10 cellular contexts compared by ENCODE assay signal in genomic region chr1:200877839-200878551, GRCh38. TPM values are rescaled to one million over a fixed set of nuclear protein-coding genes. Genes with fewer than 3 reads are reported as not detected.
DNase-seq lines count a peak whose midpoint lies in the region; ATAC-seq, FAIRE-seq and TF ChIP-seq lines count a peak whose summit lies in the region.
"Had no signal": no experiment of that assay in that cellular context is flagged by ENCODE, and none has a peak within 500 bp of the region (broad histone marks: within the 10 kb centered on the region; RNA-seq: fewer than 3 reads in every experiment).

No MANE protein-coding gene starts in this region.

- no peak overlapping the region for H3K27ac ChIP-seq in testis

- peak; percentile 86 for ATAC-seq in HG02588 (IDR thresholded peaks at IDR 0.05; ENCODE audit: unreplicated experiment)
- peak in 2 of 3 donors; percentile 44 to 64 for ATAC-seq in natural killer cell
- ATAC-seq in GM21526 (IDR thresholded peaks at IDR 0.05; ENCODE audit: low FRiP score, unreplicated experiment), result no peak

- no peak overlapping the region for H3K4me3 Mint-ChIP-seq in natural killer cell

- DNase-seq in GM18507 (ENCODE audit: extremely low spot score, insufficient read length, low read depth) (no peak), T follicular helper cell (ENCODE audit: low read depth) (peak; percentile 33), natural killer cell (no peak), testis (no peak), hypothalamus (lab: John Stamatoyannopoulos, UW) (no peak), H7 (no peak)
- DNase-seq: NCI-H2227 treated with DMSO at 0.1 percent for 48 hours had no signal

- H3K9me3 Mint-ChIP-seq in natural killer cell, result no peaks in the 10 kb centered on the region

- H3K4me1 ChIP-seq in testis, result no peaks in the 10 kb centered on the region

- H3K36me3 Mint-ChIP-seq in natural killer cell, result no peaks in the 10 kb centered on the region

- H3K27me3 Mint-ChIP-seq in natural killer cell (ENCODE audit: low read depth in 2 of 2), result peaks cover 7 to 25% of the 10 kb centered on the region in 2 donors

- no peaks in the 10 kb centered on the region for H3K27me3 ChIP-seq in testis
- H3K27me3 ChIP-seq in H7 (ENCODE audit: control insufficient read depth, insufficient read depth, low read length), result no peaks in the 10 kb centered on the region

- no peak overlapping the region for H3K27ac Mint-ChIP-seq in natural killer cell

- no peaks in the 10 kb centered on the region for H3K9me3 ChIP-seq in testis

- WGBS in testis, 2 donors, result 86 to 95% methylated on average over 6 of the region's 6 CpGs

- no peak for TF ChIP-seq POLR2A in testis (IDR thresholded peaks at IDR 0.05)

- no peaks in the 10 kb centered on the region for H3K36me3 ChIP-seq in testis (ENCODE audit: low read depth, missing control alignments)
- H3K36me3 ChIP-seq in H7 (replicated peaks; ENCODE audit: control insufficient read depth, insufficient read depth, low read length), result no peaks in the 10 kb centered on the region

- intact Hi-C loops in natural killer cell (cut with micrococcal nuclease) (no loop called here), testis (cut with DNase I; ENCODE audit: low total_unique reads) (no loop called here)

- peak; percentile 92 for FAIRE-seq in GM18507 (lab: Jason Lieb, UNC)

- peaks cover 34 to 35% of the 10 kb centered on the region in 2 donors for H3K4me1 Mint-ChIP-seq in natural killer cell

- TF ChIP-seq CTCF in natural killer cell (IDR thresholded peaks at IDR 0.05) (no peak), testis (IDR thresholded peaks at IDR 0.05) (no peak)

- H3K4me3 ChIP-seq in testis, result no peak overlapping the region
- no peak overlapping the region for H3K4me3 ChIP-seq in H7 (ENCODE audit: insufficient read depth, low read depth, low read length)

RNA-seq across cellular contexts. Expression of gene GPR25, which starts 5.2 kb away (rescaled TPM):
- total RNA-seq in natural killer cell (1 to 10 TPM; 2.1 to 9.4 (median 2.7) TPM), testis (under 1 TPM in 1 of 2 donors, not detected in 1; 0.87 TPM)
- not detected for polyA plus RNA-seq in testis (ENCODE audit: insufficient read depth, low read depth, low replicate concordance)
- not detected in 2 replicates for total RNA-seq in H7 (2014; rRNA removed; shearing (Covaris generic))
- total RNA-seq: osteoblast had no signal

RNA-seq across cellular contexts. Expression of gene INAVA, which starts 16.7 kb away (rescaled TPM):
- total RNA-seq in natural killer cell, result under 1 TPM in 2 of 3 donors, not detected in 1; 0.13 to 0.18 TPM
- total RNA-seq in testis, result 1 to 10 TPM; 2.3 to 5.8 TPM
- polyA plus RNA-seq in testis (ENCODE audit: insufficient read depth, low read depth, low replicate concordance), result 1.5 TPM
- total RNA-seq in H7 (2014; rRNA removed; shearing (Covaris generic)), result 44.5 and 53.8 TPM in 2 replicates
